23 cellular contexts compared by ENCODE assay signal in the genomic region with DNA sequence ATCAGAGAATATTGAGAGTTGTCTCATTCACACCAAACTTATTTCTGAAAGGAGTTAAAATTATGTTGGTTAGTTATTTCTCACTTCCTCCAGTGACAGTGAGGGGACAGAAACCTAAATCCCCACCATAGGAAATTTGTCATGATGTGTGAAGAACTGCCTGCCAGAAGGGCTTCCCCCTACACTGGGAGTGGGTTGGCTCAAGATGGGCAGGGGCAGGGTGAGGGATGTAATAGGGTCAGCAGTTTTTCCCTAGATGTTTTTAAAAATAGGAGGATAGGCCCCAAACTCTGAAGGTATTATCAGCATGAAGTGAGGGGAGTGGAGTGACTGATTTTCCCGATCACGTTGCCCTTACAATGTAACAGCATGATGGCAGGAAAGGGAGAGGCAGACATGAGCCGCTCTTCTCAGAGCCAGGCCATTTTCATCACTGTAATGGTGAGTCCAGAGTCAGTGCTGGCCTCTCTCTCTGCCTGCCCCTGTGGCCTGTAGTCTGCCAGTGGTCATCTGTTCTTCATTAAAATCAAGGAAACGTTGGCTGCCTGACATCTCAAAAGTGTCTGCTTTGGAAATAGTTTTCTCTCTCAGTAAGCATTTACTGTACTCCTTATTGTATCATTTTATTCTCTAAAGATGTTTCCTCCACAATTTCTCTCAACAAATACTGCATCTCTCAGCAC. TPM values are rescaled to one million over a fixed set of nuclear protein-coding genes. Genes with fewer than 3 reads are reported as not detected.
DNase-seq lines count a peak whose midpoint lies in the region; ATAC-seq, FAIRE-seq and TF ChIP-seq lines count a peak whose summit lies in the region.
"Had no signal": no experiment of that assay in that cellular context is flagged by ENCODE, and none has a peak within 500 bp of the region (broad histone marks: within the 10 kb centered on the region; RNA-seq: fewer than 3 reads in every experiment).

No MANE protein-coding gene starts in this region.

- H3K4me2 ChIP-seq in GM23248 (ENCODE audit: unreplicated experiment), result peak overlapping the region; percentile 68

- peaks cover 87% of the 10 kb centered on the region for H3K79me2 ChIP-seq in GM23248 (ENCODE audit: insufficient read depth)

- no peaks in the 10 kb centered on the region for H3K9me3 ChIP-seq in GM23248 (ENCODE audit: low read depth)
- H3K9me3 ChIP-seq in left lung, result peaks cover 0 to 6% of the 10 kb centered on the region in 2 donors
- H3K9me3 ChIP-seq: right lobe of liver, SJCRH30, testis had no signal

- H3K27ac ChIP-seq in GM23248 (peak overlapping the region; percentile 83), left lung (peak overlapping the region in 1 of 2 donors; percentile 9)
- H3K27ac ChIP-seq: ascending aorta, right lobe of liver, SJCRH30, testis had no signal

- H3K4me1 ChIP-seq in GM23248 (ENCODE audit: insufficient read depth) (peaks cover 21% of the 10 kb centered on the region), left lung (no peaks in the 10 kb centered on the region)
- H3K4me1 ChIP-seq: ascending aorta, right lobe of liver, SJCRH30, testis had no signal

- FAIRE-seq in endometrium (lab: Jason Lieb, UNC), result peak; percentile 43
- FAIRE-seq: H1 had no signal

- H3K36me3 ChIP-seq in GM23248 (ENCODE audit: low read depth) (peaks cover 82% of the 10 kb centered on the region), left lung (peaks cover 0 to 71% of the 10 kb centered on the region in 2 donors)

- H3K27me3 ChIP-seq in GM23248 (replicated peaks; ENCODE audit: insufficient read depth) (no peaks in the 10 kb centered on the region), left lung (no peaks in the 10 kb centered on the region)
- H3K27me3 ChIP-seq: ascending aorta, right lobe of liver, SJCRH30, testis had no signal

- intact Hi-C loops in left lung (cut with DNase I), result no loop called here

- DNase-seq in AG09309 (ENCODE audit: low read depth) (peak; percentile 79), GM23248 (peak; percentile 90), left lung (no peak), left lobe of liver (ENCODE audit: low spot score) (no peak), HuH-7 (ENCODE audit: low spot score) (no peak), NCI-H345 (lab: John Stamatoyannopoulos, UW) (no peak)
- DNase-seq: activated CD4-positive, alpha-beta T cell treated with anti-CD3 and anti-CD28 coated beads for 1 hour; activated gamma-delta T cell treated with Interleukin-2 at 50 U/mL for 16 hours; GDM1; hippocampal formation; KG1; kidney glomerular epithelial cell; NCI-H1092; NCI-H2107; NCI-H524 treated with DMSO at 0.1 percent for 48 hours; right lobe of liver; SJCRH30; stimulated activated CD4-positive, alpha-beta T cell treated with anti-CD3 and anti-CD28 coated beads, Interleukin-1b, Interleukin-23, amount 100 ng/mL, for 48 hours; testis had no signal

- no peak overlapping the region for H3K4me3 ChIP-seq in AG09309 (ENCODE audit: control insufficient read depth, low read depth, low read length)
- H3K4me3 ChIP-seq in GM23248, result no peak overlapping the region
- H3K4me3 ChIP-seq in left lung, result no peak overlapping the region
- H3K4me3 ChIP-seq: ascending aorta, right lobe of liver, SJCRH30, testis had no signal

- peaks cover 52% of the 10 kb centered on the region for H3F3A ChIP-seq in GM23248 (ENCODE audit: insufficient read depth)

- peak overlapping the region; percentile 43 for H3K9ac ChIP-seq in GM23248

- 0 out of 2 replicates have a peak overlapping the region, but pooled peaks have one; percentile 8 for H2AFZ ChIP-seq in GM23248

- H3K9me2 ChIP-seq in GM23248 (ENCODE audit: insufficient read depth), result no peaks in the 10 kb centered on the region

- in situ Hi-C loops in GM23248 (cut with MboI), result no loop called here

- 6 to 8% methylated on average over 4 of the region's 4 CpGs for WGBS in GM23248 (ENCODE audit: low coverage in 1 of 2, low lambda C conversion rate in 2 of 2, missing lambda C conversion rate in 2 of 2), 2 experiments

- TF ChIP-seq CTCF in AG09309 (IDR thresholded peaks at IDR 0.05; ENCODE audit: control insufficient read depth, insufficient read depth, low read depth, low read length, missing control alignments) (no peak), left lung (IDR thresholded peaks at IDR 0.05) (no peak)

- no peaks in the 10 kb centered on the region for H4K20me1 ChIP-seq in GM23248 (ENCODE audit: insufficient read depth)

- ATAC-seq in left lung (peak; percentile 51), left lobe of liver (no peak), GM21360 (IDR thresholded peaks at IDR 0.05; ENCODE audit: unreplicated experiment) (no peak)
- ATAC-seq: right lobe of liver had no signal

RNA-seq across cellular contexts. Expression of a gene that starts 59.8 kb away (rescaled TPM):
- total RNA-seq in GM23248 (2014; rRNA removed; shearing (Covaris generic)), result 25.3 and 28.6 TPM in 2 replicates
- 17.6 and 20.5 TPM in 2 replicates for polyA plus RNA-seq in GM23248 (2016; fragmentation: Nextera tagmentation; extraction: Ambion mirVana)
- total RNA-seq in left lung (10 to 100 TPM in 1 of 2 donors, 1 to 10 TPM in 1; 8.7 to 12.2 TPM), left lobe of liver (5.5 TPM)

Comparison
In these comparisons a context has a peak if more than half of its experiments do, and no peak if none do; other contexts are left out.
1. DNase-seq: peak in AG09309 (single experiment) and GM23248 (single experiment); none in left lung (0 of 2), left lobe of liver (single experiment), HuH-7 (single experiment) and NCI-H345 (single experiment).